ENCODE assay signal across 1 cellular context in genomic region chr17:80774643-80775281, GRCh38.
TF ChIP-seq lines count a peak whose summit lies in the region.

No MANE protein-coding gene starts in this region.

TF ChIP-seq in GM12878, 131 proteins besides CTCF, POLR2A, EP300 and RAD21 (continued from another document):
- TF ChIP-seq REST (IDR thresholded peaks at IDR 0.05; ENCODE audit: low read depth, low read length) (no peak), RUNX3 (IDR thresholded peaks at IDR 0.05; ENCODE audit: low read length) (peak; percentile 62), NBN (IDR thresholded peaks at IDR 0.05) (no peak), NR2F1 (conservative IDR thresholded peaks at IDR 0.05) (no peak), YBX1 (IDR thresholded peaks at IDR 0.05) (no peak), SMARCA5 (IDR thresholded peaks at IDR 0.05) (no peak), RBBP5 (conservative IDR thresholded peaks at IDR 0.05) (no peak), SIN3A (IDR thresholded peaks at IDR 0.05; ENCODE audit: low read depth, low read length) (no peak), CBX3 (IDR thresholded peaks at IDR 0.05; ENCODE audit: borderline replicate concordance, low read depth) (no peak), RCOR1 (conservative IDR thresholded peaks at IDR 0.05; ENCODE audit: low read depth, low read length) (no peak), SMC3 (IDR thresholded peaks at IDR 0.05; ENCODE audit: borderline replicate concordance, low read length) (no peak), SMAD5 (IDR thresholded peaks at IDR 0.05; ENCODE audit: low read depth) (no peak), BMI1 (IDR thresholded peaks at IDR 0.05; ENCODE audit: borderline replicate concordance) (no peak), PAX8 (IDR thresholded peaks at IDR 0.05) (no peak), YY1 (IDR thresholded peaks at IDR 0.05; ENCODE audit: low read depth, low read length) (0 out of 2 replicates have a peak, but pooled peaks have one; percentile 7), HCFC1 (IDR thresholded peaks at IDR 0.05; ENCODE audit: low read length) (no peak), RELB (IDR thresholded peaks at IDR 0.05; ENCODE audit: low read depth) (no peak), ZBED1 (IDR thresholded peaks at IDR 0.05; ENCODE audit: borderline replicate concordance) (0 out of 2 replicates have a peak, but pooled peaks have one; percentile 18), NR2C1 (IDR thresholded peaks at IDR 0.05) (no peak), NFYA (IDR thresholded peaks at IDR 0.05; ENCODE audit: borderline replicate concordance, low read depth, low read length) (no peak), NRF1 (conservative IDR thresholded peaks at IDR 0.05; ENCODE audit: low read depth, low read length) (no peak), IKZF1 (conservative IDR thresholded peaks at IDR 0.05) (no peak), NR2C2 (IDR thresholded peaks at IDR 0.05; ENCODE audit: borderline replicate concordance, control insufficient read depth, insufficient read length, low read depth) (no peak), POU2F2 (IDR thresholded peaks at IDR 0.05; ENCODE audit: borderline replicate concordance, low read depth, low read length) (no peak), POLR2AphosphoS5 (IDR thresholded peaks at IDR 0.05; ENCODE audit: low read length) (no peak), ZNF274 (IDR thresholded peaks at IDR 0.05; ENCODE audit: insufficient read depth, insufficient read length) (no peak), SREBF2 (IDR thresholded peaks at IDR 0.05; ENCODE audit: low read length) (no peak), CREB1 (IDR thresholded peaks at IDR 0.05; ENCODE audit: low read depth) (no peak), EED (IDR thresholded peaks at IDR 0.05; ENCODE audit: low read depth) (peak; percentile 41; the same call in 1 of the 2 replicates), FOXM1 (IDR thresholded peaks at IDR 0.05; ENCODE audit: low read depth, low read length) (no peak), CBX5 (IDR thresholded peaks at IDR 0.05; ENCODE audit: low read depth) (no peak), ETV6 (conservative IDR thresholded peaks at IDR 0.05 in 1 of 2, IDR thresholded peaks at IDR 0.05 in 1 of 2; ENCODE audit: borderline replicate concordance in 1 of 2, low read depth in 1 of 2) (no peak), TCF7 (IDR thresholded peaks at IDR 0.05; ENCODE audit: borderline replicate concordance) (no peak), ZBTB40 (IDR thresholded peaks at IDR 0.05; ENCODE audit: borderline replicate concordance) (no peak), IRF4 (IDR thresholded peaks at IDR 0.05; ENCODE audit: low read depth, low read length) (no peak)
- TF ChIP-seq, protein P1, sequence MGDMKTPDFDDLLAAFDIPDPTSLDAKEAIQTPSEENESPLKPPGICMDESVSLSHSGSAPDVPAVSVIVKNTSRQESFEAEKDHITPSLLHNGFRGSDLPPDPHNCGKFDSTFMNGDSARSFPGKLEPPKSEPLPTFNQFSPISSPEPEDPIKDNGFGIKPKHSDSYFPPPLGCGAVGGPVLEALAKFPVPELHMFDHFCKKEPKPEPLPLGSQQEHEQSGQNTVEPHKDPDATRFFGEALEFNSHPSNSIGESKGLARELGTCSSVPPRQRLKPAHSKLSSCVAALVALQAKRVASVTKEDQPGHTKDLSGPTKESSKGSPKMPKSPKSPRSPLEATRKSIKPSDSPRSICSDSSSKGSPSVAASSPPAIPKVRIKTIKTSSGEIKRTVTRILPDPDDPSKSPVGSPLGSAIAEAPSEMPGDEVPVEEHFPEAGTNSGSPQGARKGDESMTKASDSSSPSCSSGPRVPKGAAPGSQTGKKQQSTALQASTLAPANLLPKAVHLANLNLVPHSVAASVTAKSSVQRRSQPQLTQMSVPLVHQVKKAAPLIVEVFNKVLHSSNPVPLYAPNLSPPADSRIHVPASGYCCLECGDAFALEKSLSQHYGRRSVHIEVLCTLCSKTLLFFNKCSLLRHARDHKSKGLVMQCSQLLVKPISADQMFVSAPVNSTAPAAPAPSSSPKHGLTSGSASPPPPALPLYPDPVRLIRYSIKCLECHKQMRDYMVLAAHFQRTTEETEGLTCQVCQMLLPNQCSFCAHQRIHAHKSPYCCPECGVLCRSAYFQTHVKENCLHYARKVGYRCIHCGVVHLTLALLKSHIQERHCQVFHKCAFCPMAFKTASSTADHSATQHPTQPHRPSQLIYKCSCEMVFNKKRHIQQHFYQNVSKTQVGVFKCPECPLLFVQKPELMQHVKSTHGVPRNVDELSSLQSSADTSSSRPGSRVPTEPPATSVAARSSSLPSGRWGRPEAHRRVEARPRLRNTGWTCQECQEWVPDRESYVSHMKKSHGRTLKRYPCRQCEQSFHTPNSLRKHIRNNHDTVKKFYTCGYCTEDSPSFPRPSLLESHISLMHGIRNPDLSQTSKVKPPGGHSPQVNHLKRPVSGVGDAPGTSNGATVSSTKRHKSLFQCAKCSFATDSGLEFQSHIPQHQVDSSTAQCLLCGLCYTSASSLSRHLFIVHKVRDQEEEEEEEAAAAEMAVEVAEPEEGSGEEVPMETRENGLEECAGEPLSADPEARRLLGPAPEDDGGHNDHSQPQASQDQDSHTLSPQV (IDR thresholded peaks at IDR 0.05), result no peak
- TF ChIP-seq, protein P2, sequence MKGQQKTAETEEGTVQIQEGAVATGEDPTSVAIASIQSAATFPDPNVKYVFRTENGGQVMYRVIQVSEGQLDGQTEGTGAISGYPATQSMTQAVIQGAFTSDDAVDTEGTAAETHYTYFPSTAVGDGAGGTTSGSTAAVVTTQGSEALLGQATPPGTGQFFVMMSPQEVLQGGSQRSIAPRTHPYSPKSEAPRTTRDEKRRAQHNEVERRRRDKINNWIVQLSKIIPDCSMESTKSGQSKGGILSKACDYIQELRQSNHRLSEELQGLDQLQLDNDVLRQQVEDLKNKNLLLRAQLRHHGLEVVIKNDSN (IDR thresholded peaks at IDR 0.05; ENCODE audit: borderline replicate concordance, extremely low read length, insufficient read depth, low read depth, low read length), result no peak
- TF ChIP-seq, protein P3, sequence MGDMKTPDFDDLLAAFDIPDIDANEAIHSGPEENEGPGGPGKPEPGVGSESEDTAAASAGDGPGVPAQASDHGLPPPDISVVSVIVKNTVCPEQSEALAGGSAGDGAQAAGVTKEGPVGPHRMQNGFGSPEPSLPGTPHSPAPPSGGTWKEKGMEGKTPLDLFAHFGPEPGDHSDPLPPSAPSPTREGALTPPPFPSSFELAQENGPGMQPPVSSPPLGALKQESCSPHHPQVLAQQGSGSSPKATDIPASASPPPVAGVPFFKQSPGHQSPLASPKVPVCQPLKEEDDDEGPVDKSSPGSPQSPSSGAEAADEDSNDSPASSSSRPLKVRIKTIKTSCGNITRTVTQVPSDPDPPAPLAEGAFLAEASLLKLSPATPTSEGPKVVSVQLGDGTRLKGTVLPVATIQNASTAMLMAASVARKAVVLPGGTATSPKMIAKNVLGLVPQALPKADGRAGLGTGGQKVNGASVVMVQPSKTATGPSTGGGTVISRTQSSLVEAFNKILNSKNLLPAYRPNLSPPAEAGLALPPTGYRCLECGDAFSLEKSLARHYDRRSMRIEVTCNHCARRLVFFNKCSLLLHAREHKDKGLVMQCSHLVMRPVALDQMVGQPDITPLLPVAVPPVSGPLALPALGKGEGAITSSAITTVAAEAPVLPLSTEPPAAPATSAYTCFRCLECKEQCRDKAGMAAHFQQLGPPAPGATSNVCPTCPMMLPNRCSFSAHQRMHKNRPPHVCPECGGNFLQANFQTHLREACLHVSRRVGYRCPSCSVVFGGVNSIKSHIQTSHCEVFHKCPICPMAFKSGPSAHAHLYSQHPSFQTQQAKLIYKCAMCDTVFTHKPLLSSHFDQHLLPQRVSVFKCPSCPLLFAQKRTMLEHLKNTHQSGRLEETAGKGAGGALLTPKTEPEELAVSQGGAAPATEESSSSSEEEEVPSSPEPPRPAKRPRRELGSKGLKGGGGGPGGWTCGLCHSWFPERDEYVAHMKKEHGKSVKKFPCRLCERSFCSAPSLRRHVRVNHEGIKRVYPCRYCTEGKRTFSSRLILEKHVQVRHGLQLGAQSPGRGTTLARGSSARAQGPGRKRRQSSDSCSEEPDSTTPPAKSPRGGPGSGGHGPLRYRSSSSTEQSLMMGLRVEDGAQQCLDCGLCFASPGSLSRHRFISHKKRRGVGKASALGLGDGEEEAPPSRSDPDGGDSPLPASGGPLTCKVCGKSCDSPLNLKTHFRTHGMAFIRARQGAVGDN (IDR thresholded peaks at IDR 0.05), result no peak
- TF ChIP-seq, protein P4, sequence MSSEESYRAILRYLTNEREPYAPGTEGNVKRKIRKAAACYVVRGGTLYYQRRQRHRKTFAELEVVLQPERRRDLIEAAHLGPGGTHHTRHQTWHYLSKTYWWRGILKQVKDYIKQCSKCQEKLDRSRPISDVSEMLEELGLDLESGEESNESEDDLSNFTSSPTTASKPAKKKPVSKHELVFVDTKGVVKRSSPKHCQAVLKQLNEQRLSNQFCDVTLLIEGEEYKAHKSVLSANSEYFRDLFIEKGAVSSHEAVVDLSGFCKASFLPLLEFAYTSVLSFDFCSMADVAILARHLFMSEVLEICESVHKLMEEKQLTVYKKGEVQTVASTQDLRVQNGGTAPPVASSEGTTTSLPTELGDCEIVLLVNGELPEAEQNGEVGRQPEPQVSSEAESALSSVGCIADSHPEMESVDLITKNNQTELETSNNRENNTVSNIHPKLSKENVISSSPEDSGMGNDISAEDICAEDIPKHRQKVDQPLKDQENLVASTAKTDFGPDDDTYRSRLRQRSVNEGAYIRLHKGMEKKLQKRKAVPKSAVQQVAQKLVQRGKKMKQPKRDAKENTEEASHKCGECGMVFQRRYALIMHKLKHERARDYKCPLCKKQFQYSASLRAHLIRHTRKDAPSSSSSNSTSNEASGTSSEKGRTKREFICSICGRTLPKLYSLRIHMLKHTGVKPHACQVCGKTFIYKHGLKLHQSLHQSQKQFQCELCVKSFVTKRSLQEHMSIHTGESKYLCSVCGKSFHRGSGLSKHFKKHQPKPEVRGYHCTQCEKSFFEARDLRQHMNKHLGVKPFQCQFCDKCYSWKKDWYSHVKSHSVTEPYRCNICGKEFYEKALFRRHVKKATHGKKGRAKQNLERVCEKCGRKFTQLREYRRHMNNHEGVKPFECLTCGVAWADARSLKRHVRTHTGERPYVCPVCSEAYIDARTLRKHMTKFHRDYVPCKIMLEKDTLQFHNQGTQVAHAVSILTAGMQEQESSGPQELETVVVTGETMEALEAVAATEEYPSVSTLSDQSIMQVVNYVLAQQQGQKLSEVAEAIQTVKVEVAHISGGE (CRISPR knock-in tag; IDR thresholded peaks at IDR 0.05), result no peak
